ENCODE assay signal across 8 cellular contexts in the genomic region with DNA sequence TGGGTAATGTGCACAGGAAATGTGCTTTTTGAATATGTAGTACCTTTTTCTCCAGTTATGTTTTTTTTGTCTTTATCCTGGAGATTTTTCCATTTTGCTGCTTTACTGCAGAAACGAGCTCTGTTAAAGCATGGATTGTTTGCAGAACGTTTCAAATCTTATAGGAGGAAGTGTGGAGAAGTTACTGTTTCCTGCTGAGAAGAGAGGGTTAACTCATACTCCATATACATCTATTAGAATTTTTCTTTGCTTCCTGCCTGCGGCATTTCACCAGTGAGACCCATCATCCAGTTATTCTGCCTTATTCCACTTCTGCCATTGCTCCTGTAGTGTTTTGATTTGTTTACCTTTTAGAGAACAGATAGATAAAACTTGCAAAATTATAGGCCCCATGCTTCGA. TPM values are rescaled to one million over a fixed set of nuclear protein-coding genes. Genes with fewer than 3 reads are reported as not detected.
A peak's percentile ranks its signal among the peaks of the same experiment; 100 is the strongest.
DNase-seq lines count a peak whose midpoint lies in the region; ATAC-seq lines count a peak whose summit lies in the region.

No MANE protein-coding gene starts in this region.

- H3K9me3 Mint-ChIP-seq in activated CD4-positive, alpha-beta memory T cell treated with anti-CD3 and anti-CD28 coated beads, Interleukin-2, amount 10 ng/mL, durations not matched to agents 7 days and 5 days, result no peaks in the 10 kb centered on the region
- no peaks in the 10 kb centered on the region for H3K9me3 Mint-ChIP-seq in stimulated activated naive CD8-positive, alpha-beta T cell treated with anti-CD3 and anti-CD28 coated beads, Interleukin-15, amount 100 ng/mL, for 72 hours

- DNase-seq in AG08396 (ENCODE audit: low spot score) (peak; percentile 8), HCEC 1CT (peak; percentile 11), kidney tubule cell (ENCODE audit: low spot score) (no peak), left lobe of liver (ENCODE audit: low spot score) (no peak)
- no peak for DNase-seq in activated CD4-positive, alpha-beta memory T cell treated with anti-CD3 and anti-CD28 coated beads, Interleukin-2, amount 10 ng/mL, durations not matched to agents 7 days and 5 days
- no peak for DNase-seq in stimulated activated naive CD8-positive, alpha-beta T cell treated with anti-CD3 and anti-CD28 coated beads, Interleukin-15, amount 100 ng/mL, for 72 hours
- no peak for DNase-seq in stimulated activated CD4-positive, alpha-beta T cell treated with anti-CD3 and anti-CD28 coated beads, Interleukin-4, amount 100 ng/mL, for 24 hours

- H3K27me3 Mint-ChIP-seq in activated CD4-positive, alpha-beta memory T cell treated with anti-CD3 and anti-CD28 coated beads, Interleukin-2, amount 10 ng/mL, durations not matched to agents 7 days and 5 days, result no peaks in the 10 kb centered on the region
- H3K27me3 Mint-ChIP-seq in stimulated activated naive CD8-positive, alpha-beta T cell treated with anti-CD3 and anti-CD28 coated beads, Interleukin-15, amount 100 ng/mL, for 72 hours, result no peaks in the 10 kb centered on the region

- CTCF ChIA-PET in activated CD4-positive, alpha-beta memory T cell treated with anti-CD3 and anti-CD28 coated beads, Interleukin-2, amount 10 ng/mL, durations not matched to agents 7 days and 5 days (lab: Charles Lee), result no interaction called here

- POLR2A ChIA-PET in activated CD4-positive, alpha-beta memory T cell treated with anti-CD3 and anti-CD28 coated beads, Interleukin-2, amount 10 ng/mL, durations not matched to agents 7 days and 5 days (lab: Charles Lee), result interaction anchor here (0.5 to 4.6 kb wide), 8 partner anchors 9 to 692 kb away, joined by 3 to 50 read pairs (median 4); partner anchors contain the start of genes ANP32E and CERS2

- peak overlapping the region; percentile 82 for H3K4me3 ChIP-seq in iPS-11a (ENCODE audit: low read depth, low read length)

- peak overlapping the region; percentile 99 for H3K27ac Mint-ChIP-seq in activated CD4-positive, alpha-beta memory T cell treated with anti-CD3 and anti-CD28 coated beads, Interleukin-2, amount 10 ng/mL, durations not matched to agents 7 days and 5 days
- peak overlapping the region; percentile 99 for H3K27ac Mint-ChIP-seq in stimulated activated naive CD8-positive, alpha-beta T cell treated with anti-CD3 and anti-CD28 coated beads, Interleukin-15, amount 100 ng/mL, for 72 hours

- H3K4me1 Mint-ChIP-seq in activated CD4-positive, alpha-beta memory T cell treated with anti-CD3 and anti-CD28 coated beads, Interleukin-2, amount 10 ng/mL, durations not matched to agents 7 days and 5 days, result peaks cover 31% of the 10 kb centered on the region
- H3K4me1 Mint-ChIP-seq in stimulated activated naive CD8-positive, alpha-beta T cell treated with anti-CD3 and anti-CD28 coated beads, Interleukin-15, amount 100 ng/mL, for 72 hours, result peaks cover 40% of the 10 kb centered on the region

- ATAC-seq in stimulated activated naive CD8-positive, alpha-beta T cell treated with anti-CD3 and anti-CD28 coated beads, Interleukin-15, amount 100 ng/mL, for 72 hours, result no peak
- ATAC-seq in left lobe of liver, result no peak

- H3K36me3 Mint-ChIP-seq in activated CD4-positive, alpha-beta memory T cell treated with anti-CD3 and anti-CD28 coated beads, Interleukin-2, amount 10 ng/mL, durations not matched to agents 7 days and 5 days (ENCODE audit: low read depth), result peaks cover 29% of the 10 kb centered on the region

- H3K4me3 Mint-ChIP-seq in activated CD4-positive, alpha-beta memory T cell treated with anti-CD3 and anti-CD28 coated beads, Interleukin-2, amount 10 ng/mL, durations not matched to agents 7 days and 5 days, result peak overlapping the region; percentile 99
- H3K4me3 Mint-ChIP-seq in stimulated activated naive CD8-positive, alpha-beta T cell treated with anti-CD3 and anti-CD28 coated beads, Interleukin-15, amount 100 ng/mL, for 72 hours, result peak overlapping the region; percentile 94 to 98

RNA-seq across cellular contexts. Expression of gene RPRD2, which starts 2.0 kb away (rescaled TPM):
- total RNA-seq in activated CD4-positive, alpha-beta memory T cell treated with anti-CD3 and anti-CD28 coated beads, Interleukin-2, amount 10 ng/mL, durations not matched to agents 7 days and 5 days, result 10 to 100 TPM; 33.6 to 35.0 TPM
- 12.8 TPM for total RNA-seq in left lobe of liver

RNA-seq across cellular contexts. Expression of gene PRPF3, which starts 44.6 kb away (rescaled TPM):
- 10 to 100 TPM; 60.3 to 64.7 TPM for total RNA-seq in activated CD4-positive, alpha-beta memory T cell treated with anti-CD3 and anti-CD28 coated beads, Interleukin-2, amount 10 ng/mL, durations not matched to agents 7 days and 5 days
- total RNA-seq in left lobe of liver, result 21.3 TPM

Comparison
In these comparisons a context has a peak if more than half of its experiments do, and no peak if none do; other contexts are left out.
1. DNase-seq: peak in AG08396 (single experiment) and HCEC 1CT (single experiment); none in activated CD4-positive, alpha-beta memory T cell treated with anti-CD3 and anti-CD28 coated beads, Interleukin-2, amount 10 ng/mL, durations not matched to agents 7 days and 5 days (single experiment), stimulated activated naive CD8-positive, alpha-beta T cell treated with anti-CD3 and anti-CD28 coated beads, Interleukin-15, amount 100 ng/mL, for 72 hours (0 of 2), kidney tubule cell (single experiment), stimulated activated CD4-positive, alpha-beta T cell treated with anti-CD3 and anti-CD28 coated beads, Interleukin-4, amount 100 ng/mL, for 24 hours (single experiment) and left lobe of liver (single experiment).